Comparison of ENCODE assay signal across 26 cellular contexts in genomic region chr2:98582523-98582922, GRCh38.
"Had no signal": no experiment of that assay in that cellular context is flagged by ENCODE, and none has a peak within 500 bp of the region (broad histone marks: within the 10 kb centered on the region; RNA-seq: fewer than 3 reads in every experiment).

No MANE protein-coding gene starts in this region.

- H3K9me3 Mint-ChIP-seq: effector memory CD8-positive, alpha-beta T cell; immature natural killer cell; naive thymus-derived CD8-positive, alpha-beta T cell; nephron progenitor cell; stimulated activated memory B cell treated with anti-CD40 and anti-IgM and Interleukin-4, amounts not matched to agents 10 μg/mL and 1 μg/mL and 100 μg/mL, for 72 hours had no signal

- H3K27me3 Mint-ChIP-seq: effector memory CD8-positive, alpha-beta T cell; naive thymus-derived CD8-positive, alpha-beta T cell; stimulated activated memory B cell treated with anti-CD40 and anti-IgM and Interleukin-4, amounts not matched to agents 10 μg/mL and 1 μg/mL and 100 μg/mL, for 72 hours had no signal

- H3K4me3 Mint-ChIP-seq: effector memory CD8-positive, alpha-beta T cell; immature natural killer cell; naive thymus-derived CD8-positive, alpha-beta T cell; nephron progenitor cell; stimulated activated memory B cell treated with anti-CD40 and anti-IgM and Interleukin-4, amounts not matched to agents 10 μg/mL and 1 μg/mL and 100 μg/mL, for 72 hours had no signal

- DNase-seq: cortex of kidney; effector memory CD8-positive, alpha-beta T cell; erythroblast; esophagus squamous epithelium; foreskin melanocyte; glutamatergic neuron; heart right ventricle; hippocampal formation; immature natural killer cell; left ventricle myocardium superior; lower lobe of right lung; naive thymus-derived CD8-positive, alpha-beta T cell; nephron progenitor cell; nucleus accumbens; sigmoid colon; stimulated activated CD4-positive, alpha-beta T cell treated with anti-CD3 and anti-CD28 coated beads, Interleukin-2, amount 100 ng/mL, for 24 hours; stimulated activated CD4-positive, alpha-beta T cell treated with anti-CD3 and anti-CD28 coated beads, Interleukin-4, amount 100 ng/mL, for 24 hours; stimulated activated naive CD8-positive, alpha-beta T cell treated with anti-CD3 and anti-CD28 coated beads, Interleukin-15, Interleukin-2, amounts not matched to agents 100 U/mL and 50 U/mL, for 24 hours; substantia nigra; transverse colon had no signal

- H3K9me3 ChIP-seq: esophagus squamous epithelium, heart right ventricle, lower lobe of right lung, prostate gland, right atrium auricular region, sigmoid colon, thoracic aorta, transverse colon had no signal

- H3K27ac Mint-ChIP-seq: stimulated activated memory B cell treated with anti-CD40 and anti-IgM and Interleukin-4, amounts not matched to agents 10 μg/mL and 1 μg/mL and 100 μg/mL, for 72 hours had no signal

- FAIRE-seq: endometrium, keratinocyte had no signal

- H3K4me1 ChIP-seq: esophagus squamous epithelium, lower lobe of right lung, prostate gland, right atrium auricular region, sigmoid colon had no signal

- H3K27me3 ChIP-seq: esophagus squamous epithelium, heart right ventricle, right atrium auricular region, sigmoid colon, transverse colon had no signal

- H3K36me3 ChIP-seq: prostate gland had no signal

- H3K27ac ChIP-seq: esophagus squamous epithelium, heart right ventricle, lower lobe of right lung, prostate gland, right atrium auricular region, sigmoid colon, thoracic aorta, transverse colon had no signal

- H3K4me3 ChIP-seq: esophagus squamous epithelium, heart right ventricle, lower lobe of right lung, prostate gland, right atrium auricular region, sigmoid colon, thoracic aorta, transverse colon had no signal
